ENCODE assay signal across 7 cellular contexts in the genomic region with DNA sequence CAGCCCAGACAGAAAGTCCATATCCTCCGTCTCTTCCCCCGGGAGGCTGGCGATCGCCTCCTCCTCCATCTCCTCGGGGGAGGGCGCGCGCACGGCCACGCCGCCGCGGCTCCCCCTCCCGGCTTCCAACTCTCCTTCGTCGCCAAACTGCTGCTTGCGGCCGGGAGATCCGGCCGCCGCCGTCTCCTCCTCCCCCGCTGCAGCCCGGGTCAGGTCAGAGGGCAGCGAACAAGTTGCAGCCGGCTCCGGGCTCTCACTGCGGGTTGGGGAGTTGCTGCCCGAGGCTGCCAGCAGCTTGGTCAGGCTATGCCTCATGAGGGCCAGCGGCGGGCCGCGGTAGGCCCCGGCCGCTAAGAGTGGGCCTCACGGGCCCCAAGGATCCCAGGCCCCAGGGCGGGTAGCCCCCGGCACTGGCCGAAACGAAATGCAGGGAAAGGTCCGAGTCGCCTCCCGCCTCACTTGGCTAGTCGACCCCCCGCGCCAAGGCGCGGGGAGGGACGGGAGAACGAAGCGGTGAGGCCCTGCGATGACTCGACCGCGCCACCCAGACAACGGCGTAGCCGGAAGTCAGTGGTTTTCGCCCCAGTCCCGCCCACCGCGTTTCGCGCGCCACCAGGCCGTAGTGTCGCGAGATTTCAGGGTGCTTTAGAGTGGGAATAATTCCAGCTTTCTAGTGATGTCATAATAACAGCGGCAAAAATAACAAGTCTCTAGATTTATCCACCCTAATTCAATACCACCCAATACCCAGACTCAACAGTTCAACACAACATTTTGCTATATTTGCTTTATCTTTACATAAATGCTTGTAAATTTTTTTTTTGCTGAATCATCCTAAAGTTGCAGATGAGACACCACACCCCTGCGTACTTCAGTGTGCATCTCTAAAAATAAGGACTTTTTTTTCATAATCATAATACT. TPM values are rescaled to one million over a fixed set of nuclear protein-coding genes. Genes with fewer than 3 reads are reported as not detected.
DNase-seq lines count a peak whose midpoint lies in the region; ATAC-seq, FAIRE-seq and TF ChIP-seq lines count a peak whose summit lies in the region.

A gene with protein sequence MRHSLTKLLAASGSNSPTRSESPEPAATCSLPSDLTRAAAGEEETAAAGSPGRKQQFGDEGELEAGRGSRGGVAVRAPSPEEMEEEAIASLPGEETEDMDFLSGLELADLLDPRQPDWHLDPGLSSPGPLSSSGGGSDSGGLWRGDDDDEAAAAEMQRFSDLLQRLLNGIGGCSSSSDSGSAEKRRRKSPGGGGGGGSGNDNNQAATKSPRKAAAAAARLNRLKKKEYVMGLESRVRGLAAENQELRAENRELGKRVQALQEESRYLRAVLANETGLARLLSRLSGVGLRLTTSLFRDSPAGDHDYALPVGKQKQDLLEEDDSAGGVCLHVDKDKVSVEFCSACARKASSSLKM (minus strand): TSS at position 569 of the 921 bp plus-strand sequence. CDS start 254 bp downstream, at position 315.

- no peak for TF ChIP-seq CTCF in astrocyte of the cerebellum (IDR thresholded peaks at IDR 0.05; ENCODE audit: low read depth, low read length, missing control alignments)

- H3K4me3 ChIP-seq in astrocyte of the cerebellum (ENCODE audit: low read depth, low read length) = peak within 1 kb of the TSS; percentile 79

- peak; percentile 86 for ATAC-seq in HG02981 (IDR thresholded peaks at IDR 0.05; ENCODE audit: unreplicated experiment)

- DNase-seq in GM18507 (ENCODE audit: extremely low spot score, insufficient read length, low read depth) = peak; percentile 86
- DNase-seq in NCI-H2029 treated with DMSO at 0.1 percent for 48 hours (lab: John Stamatoyannopoulos, UW) = peak; percentile 86
- peak; percentile 88 for DNase-seq in T-helper 9 cell
- DNase-seq in astrocyte of the cerebellum (ENCODE audit: low read depth) = peak; percentile 85
- DNase-seq in hepatic stellate cell (ENCODE audit: low spot score) = peak; percentile 90
- DNase-seq in renal cortical epithelial cell (ENCODE audit: low read depth) = peak; percentile 83

- peak; percentile 95 for FAIRE-seq in GM18507 (lab: Jason Lieb, UNC)

- in situ Hi-C loops in astrocyte of the cerebellum (cut with HindIII; ENCODE audit: low sequenced_read_pairs) = no loop called here

RNA-seq across cellular contexts. Expression of the gene that starts here (rescaled TPM):
- total RNA-seq in renal cortical epithelial cell = 21.2 and 36.7 TPM in 2 replicates

Comparison
In these comparisons a context has a peak if more than half of its experiments do, and no peak if none do; other contexts are left out.
1. Peak in every context shown above with its lines: DNase-seq, ATAC-seq and H3K4me3 ChIP-seq.